Comparison of ENCODE assay signal across 12 cellular contexts in genomic region chr18:681985-682384, GRCh38. TPM values are rescaled to one million over a fixed set of nuclear protein-coding genes. Genes with fewer than 3 reads are reported as not detected.
DNase-seq lines count a peak whose midpoint lies in the region; ATAC-seq, FAIRE-seq and TF ChIP-seq lines count a peak whose summit lies in the region.
"Had no signal": no experiment of that assay in that cellular context is flagged by ENCODE, and none has a peak within 500 bp of the region (broad histone marks: within the 10 kb centered on the region; RNA-seq: fewer than 3 reads in every experiment).

No MANE protein-coding gene starts in this region.

- no peaks in the 10 kb centered on the region for H3K27me3 Mint-ChIP-seq in activated CD4-positive, alpha-beta memory T cell treated with anti-CD3 and anti-CD28 coated beads, Interleukin-2, amount 10 ng/mL, durations not matched to agents 7 days and 5 days
- no peaks in the 10 kb centered on the region for H3K27me3 Mint-ChIP-seq in effector memory CD8-positive, alpha-beta T cell
- H3K27me3 Mint-ChIP-seq: stimulated activated naive B cell treated with anti-CD40 and anti-IgM and Interleukin-4, amounts not matched to agents 10 μg/mL and 1 μg/mL and 100 μg/mL, for 72 hours had no signal

- no peaks in the 10 kb centered on the region for H3K9me3 Mint-ChIP-seq in activated CD4-positive, alpha-beta memory T cell treated with anti-CD3 and anti-CD28 coated beads, Interleukin-2, amount 10 ng/mL, durations not matched to agents 7 days and 5 days
- no peaks in the 10 kb centered on the region for H3K9me3 Mint-ChIP-seq in effector memory CD8-positive, alpha-beta T cell
- H3K9me3 Mint-ChIP-seq: stimulated activated naive B cell treated with anti-CD40 and anti-IgM and Interleukin-4, amounts not matched to agents 10 μg/mL and 1 μg/mL and 100 μg/mL, for 72 hours had no signal

- POLR2A ChIA-PET in activated CD4-positive, alpha-beta memory T cell treated with anti-CD3 and anti-CD28 coated beads, Interleukin-2, amount 10 ng/mL, durations not matched to agents 7 days and 5 days (lab: Charles Lee) = interaction anchor here (0.8 to 11.9 kb wide), 13 partner anchors 9 to 150 kb away, joined by 3 to 144 read pairs (median 5); partner anchors contain the start of genes ENOSF1 and TYMS

- H3K27ac Mint-ChIP-seq in activated CD4-positive, alpha-beta memory T cell treated with anti-CD3 and anti-CD28 coated beads, Interleukin-2, amount 10 ng/mL, durations not matched to agents 7 days and 5 days = peak overlapping the region; percentile 90
- peak overlapping the region; percentile 62 to 86 for H3K27ac Mint-ChIP-seq in effector memory CD8-positive, alpha-beta T cell
- H3K27ac Mint-ChIP-seq: stimulated activated naive B cell treated with anti-CD40 and anti-IgM and Interleukin-4, amounts not matched to agents 10 μg/mL and 1 μg/mL and 100 μg/mL, for 72 hours had no signal

- peak; percentile 95 for ATAC-seq in effector memory CD8-positive, alpha-beta T cell (replicated peaks)
- ATAC-seq in left lobe of liver (no peak), GM21381 (IDR thresholded peaks at IDR 0.05; ENCODE audit: unreplicated experiment) (no peak), omental fat pad (ENCODE audit: low FRiP score) (no peak)

- peak; percentile 29 to 44 for DNase-seq in stimulated activated CD4-positive, alpha-beta T cell treated with anti-CD3 and anti-CD28 coated beads, Interleukin-15, amount 100 ng/mL, for 48 hours (ENCODE audit: low read depth in 2 of 2)
- no peak for DNase-seq in stimulated activated CD4-positive, alpha-beta T cell treated with anti-CD3 and anti-CD28 coated beads, Interleukin-4, amount 100 ng/mL, for 1 hour
- peak; percentile 82 for DNase-seq in activated CD4-positive, alpha-beta memory T cell treated with anti-CD3 and anti-CD28 coated beads, Interleukin-2, amount 10 ng/mL, durations not matched to agents 7 days and 5 days
- peak; percentile 5 to 9 (median 9) for DNase-seq in effector memory CD8-positive, alpha-beta T cell
- no peak for DNase-seq in urothelium cell line (ENCODE audit: low spot score)
- no peak for DNase-seq in left lobe of liver (ENCODE audit: low spot score)
- no peak for DNase-seq in omental fat pad (ENCODE audit: low spot score)
- DNase-seq: stimulated activated naive B cell treated with anti-CD40 and anti-IgM and Interleukin-4, amounts not matched to agents 10 μg/mL and 1 μg/mL and 100 μg/mL, for 72 hours had no signal

- FAIRE-seq in urothelium cell line (lab: Jason Lieb, UNC) = peak; percentile 95
- FAIRE-seq: GM12892, GM19239, H1 had no signal

- peak overlapping the region; percentile 28 for H3K4me3 Mint-ChIP-seq in activated CD4-positive, alpha-beta memory T cell treated with anti-CD3 and anti-CD28 coated beads, Interleukin-2, amount 10 ng/mL, durations not matched to agents 7 days and 5 days
- H3K4me3 Mint-ChIP-seq in effector memory CD8-positive, alpha-beta T cell = peak overlapping the region; percentile 22 to 37
- H3K4me3 Mint-ChIP-seq: stimulated activated naive B cell treated with anti-CD40 and anti-IgM and Interleukin-4, amounts not matched to agents 10 μg/mL and 1 μg/mL and 100 μg/mL, for 72 hours had no signal

- no peak for TF ChIP-seq CTCF in omental fat pad (IDR thresholded peaks at IDR 0.05)

- peaks cover 72% of the 10 kb centered on the region for H3K36me3 Mint-ChIP-seq in activated CD4-positive, alpha-beta memory T cell treated with anti-CD3 and anti-CD28 coated beads, Interleukin-2, amount 10 ng/mL, durations not matched to agents 7 days and 5 days (ENCODE audit: low read depth)
- peaks cover 16% of the 10 kb centered on the region for H3K36me3 Mint-ChIP-seq in effector memory CD8-positive, alpha-beta T cell (ENCODE audit: insufficient read depth)

- H3K4me1 Mint-ChIP-seq in activated CD4-positive, alpha-beta memory T cell treated with anti-CD3 and anti-CD28 coated beads, Interleukin-2, amount 10 ng/mL, durations not matched to agents 7 days and 5 days = peaks cover 36% of the 10 kb centered on the region
- peaks cover 10 to 14% of the 10 kb centered on the region in 2 donors for H3K4me1 Mint-ChIP-seq in effector memory CD8-positive, alpha-beta T cell (ENCODE audit: low read depth in 2 of 2)
- H3K4me1 Mint-ChIP-seq: stimulated activated naive B cell treated with anti-CD40 and anti-IgM and Interleukin-4, amounts not matched to agents 10 μg/mL and 1 μg/mL and 100 μg/mL, for 72 hours had no signal

- CTCF ChIA-PET in activated CD4-positive, alpha-beta memory T cell treated with anti-CD3 and anti-CD28 coated beads, Interleukin-2, amount 10 ng/mL, durations not matched to agents 7 days and 5 days (lab: Charles Lee) = interaction anchor here (0.7 to 2.2 kb wide), 6 partner anchors 16 to 149 kb away, joined by 3 to 11 read pairs (median 6); partner anchors contain the start of gene TYMS

RNA-seq across cellular contexts. Expression of gene TYMS, which starts 24.5 kb away (rescaled TPM):
- total RNA-seq in activated CD4-positive, alpha-beta memory T cell treated with anti-CD3 and anti-CD28 coated beads, Interleukin-2, amount 10 ng/mL, durations not matched to agents 7 days and 5 days = 100 to 1,000 TPM; 279 to 288 TPM
- total RNA-seq in left lobe of liver = 1.7 TPM
- total RNA-seq in omental fat pad = 1 to 10 TPM in 1 of 4 donors, under 1 TPM in 2, not detected in 1; 0.50 to 6.4 (median 0.65) TPM

RNA-seq across cellular contexts. Expression of gene ENOSF1, which starts 30.4 kb away (rescaled TPM):
- total RNA-seq in activated CD4-positive, alpha-beta memory T cell treated with anti-CD3 and anti-CD28 coated beads, Interleukin-2, amount 10 ng/mL, durations not matched to agents 7 days and 5 days = 10 to 100 TPM; 65.3 to 67.1 TPM
- total RNA-seq in left lobe of liver (77.4 TPM), omental fat pad (100 to 1,000 TPM in 1 of 4 donors, 10 to 100 TPM in 3; 31.7 to 104 (median 45.2) TPM)

Comparison
In these comparisons a context has a peak if more than half of its experiments do, and no peak if none do; other contexts are left out.
1. DNase-seq: peak in stimulated activated CD4-positive, alpha-beta T cell treated with anti-CD3 and anti-CD28 coated beads, Interleukin-15, amount 100 ng/mL, for 48 hours (2 of 2), activated CD4-positive, alpha-beta memory T cell treated with anti-CD3 and anti-CD28 coated beads, Interleukin-2, amount 10 ng/mL, durations not matched to agents 7 days and 5 days (single experiment) and effector memory CD8-positive, alpha-beta T cell (3 of 3); none in stimulated activated CD4-positive, alpha-beta T cell treated with anti-CD3 and anti-CD28 coated beads, Interleukin-4, amount 100 ng/mL, for 1 hour (single experiment), urothelium cell line (single experiment), left lobe of liver (single experiment) and omental fat pad (single experiment).
2. RNA of gene TYMS, which starts 24.5 kb away (total RNA-seq): 279 to 288 TPM in activated CD4-positive, alpha-beta memory T cell treated with anti-CD3 and anti-CD28 coated beads, Interleukin-2, amount 10 ng/mL, durations not matched to agents 7 days and 5 days; 1.7 TPM in left lobe of liver (single experiment) and 0.50 to 6.4 TPM in omental fat pad; every median in the first group is over 10 times any median in the second.